ENCODE assay signal across 1 cellular context in genomic region chr15:76963596-76963995, GRCh38.
TF ChIP-seq lines count a peak whose summit lies in the region.

No MANE protein-coding gene starts in this region.

TF ChIP-seq in K562, 482 proteins besides CTCF, POLR2A, EP300 and RAD21 (continued from another document):
- TF ChIP-seq HINFP (tag; conservative IDR thresholded peaks at IDR 0.05; ENCODE audit: low read depth), result no peak
- no peak for TF ChIP-seq BCL6 (CRISPR knock-in tag; IDR thresholded peaks at IDR 0.05)
- no peak for TF ChIP-seq VEZF1 (CRISPR knock-in tag; IDR thresholded peaks at IDR 0.05)
- no peak for TF ChIP-seq NFYB (IDR thresholded peaks at IDR 0.05; ENCODE audit: extremely low read depth, insufficient read length)
- TF ChIP-seq ZNF140 (CRISPR knock-in tag; IDR thresholded peaks at IDR 0.05), result no peak
- TF ChIP-seq TCF15 (CRISPR knock-in tag; IDR thresholded peaks at IDR 0.05), result no peak
- TF ChIP-seq CHAMP1 (IDR thresholded peaks at IDR 0.05), result no peak
- no peak for TF ChIP-seq GABPB2 (CRISPR knock-in tag; conservative IDR thresholded peaks at IDR 0.05)
- TF ChIP-seq SIRT6 (IDR thresholded peaks at IDR 0.05; ENCODE audit: low read depth, low read length), result no peak
- no peak for TF ChIP-seq POLR2G (IDR thresholded peaks at IDR 0.05; ENCODE audit: low read depth, low read length)
- no peak for TF ChIP-seq U2AF1 (optimal IDR thresholded peaks at IDR 0.05; ENCODE audit: low read depth, low read length)
- no peak for TF ChIP-seq ZSCAN32 (CRISPR knock-in tag; IDR thresholded peaks at IDR 0.05)
- no peak for TF ChIP-seq HEY1 (CRISPR knock-in tag; IDR thresholded peaks at IDR 0.05; ENCODE audit: borderline replicate concordance)
- TF ChIP-seq MYNN (IDR thresholded peaks at IDR 0.05), result no peak
- no peak for TF ChIP-seq MYNN (CRISPR knock-in tag; IDR thresholded peaks at IDR 0.05)
- TF ChIP-seq GTF2B (IDR thresholded peaks at IDR 0.05; ENCODE audit: extremely low read depth, insufficient read length), result no peak
- no peak for TF ChIP-seq ILF3 (IDR thresholded peaks at IDR 0.05; ENCODE audit: borderline replicate concordance)
- no peak for TF ChIP-seq IRF9 (tag; IDR thresholded peaks at IDR 0.05)
